Comparison of ENCODE assay signal across 1 cellular context in genomic region chr11:112212710-112213109, GRCh38.
TF ChIP-seq lines count a peak whose summit lies in the region.

No MANE protein-coding gene starts in this region.

TF ChIP-seq in K562, 482 proteins besides CTCF, POLR2A, EP300 and RAD21:
- TF ChIP-seq BHLHE40 (IDR thresholded peaks at IDR 0.05; ENCODE audit: low read length) (peak; percentile 14; the same call in 1 of the 2 replicates), BCOR (IDR thresholded peaks at IDR 0.05) (no peak)
